ENCODE assay signal across 8 cellular contexts in the genomic region with DNA sequence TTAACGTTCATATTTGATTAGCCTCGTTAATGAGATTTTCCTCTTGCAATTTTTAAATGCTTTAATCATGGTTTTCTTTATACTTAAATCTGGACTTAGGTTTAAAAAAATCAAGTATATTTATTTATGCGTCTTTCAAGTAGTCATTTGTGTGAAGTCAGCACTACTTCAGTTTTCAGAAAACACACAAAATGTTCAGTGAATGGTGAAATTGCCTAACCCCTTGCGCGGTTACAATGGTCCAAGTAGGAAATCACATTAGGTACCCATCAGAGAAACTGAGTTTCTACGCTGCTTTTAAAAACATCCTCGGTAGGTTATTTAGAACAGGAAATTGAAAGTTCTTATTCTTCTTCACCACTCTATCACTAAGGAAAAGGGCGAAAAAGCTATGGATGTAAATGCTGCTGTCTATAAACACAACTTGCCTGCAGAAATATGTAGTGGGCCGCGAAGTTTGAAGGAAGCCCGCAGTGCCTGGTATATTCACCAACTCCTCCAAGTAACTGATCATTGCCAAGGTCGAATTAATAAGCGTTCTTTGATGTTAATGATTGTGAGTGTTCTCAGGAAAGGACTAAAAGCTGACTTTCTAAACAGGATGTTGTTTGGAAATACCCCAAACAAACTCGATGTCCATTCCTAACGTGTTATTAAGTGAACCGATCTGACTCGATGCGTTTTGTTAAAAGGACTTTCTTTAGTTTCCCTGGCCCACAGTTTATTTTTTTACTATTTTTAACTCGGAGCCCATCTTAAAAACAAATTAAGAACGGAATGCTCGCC. TPM values are rescaled to one million over a fixed set of nuclear protein-coding genes. Genes with fewer than 3 reads are reported as not detected.
DNase-seq lines count a peak whose midpoint lies in the region; ATAC-seq and TF ChIP-seq lines count a peak whose summit lies in the region.

No MANE protein-coding gene starts in this region.

- no peaks in the 10 kb centered on the region for H3K9me3 ChIP-seq in gastrocnemius medialis

- H3K36me3 Mint-ChIP-seq in activated B cell treated with CpG ODN at 0.5 μM for 24 hours (ENCODE audit: low read depth), result peaks cover 31% of the 10 kb centered on the region

- H3K4me1 ChIP-seq in gastrocnemius medialis, result peaks cover 57 to 63% of the 10 kb centered on the region in 2 donors

- intact Hi-C loops in activated B cell treated with CpG ODN at 0.5 μM for 24 hours (cut with micrococcal nuclease), result loop anchor here (1.0 to 5.0 kb wide), 4 partner anchors 8 to 1099 kb away; a partner anchor contains a TSS
- intact Hi-C loops in gastrocnemius medialis (cut with DNase I; ENCODE audit: low total_unique reads), result loop anchor here (1.0 to 5.0 kb wide), 4 partner anchors 41 to 1471 kb away; a partner anchor contains a TSS

- H3K36me3 ChIP-seq in gastrocnemius medialis, result no peaks in the 10 kb centered on the region

- TF ChIP-seq CTCF in HFF-Myc (IDR thresholded peaks at IDR 0.05; ENCODE audit: low read depth, low read length, missing control alignments) (no peak), activated B cell treated with CpG ODN at 0.5 μM for 24 hours (IDR thresholded peaks at IDR 0.05) (no peak), gastrocnemius medialis (IDR thresholded peaks at IDR 0.05 in 4 of 5, conservative IDR thresholded peaks at IDR 0.05 in 1 of 5) (no peak)

- ATAC-seq in activated B cell treated with CpG ODN at 0.5 μM for 24 hours (ENCODE audit: low read depth) (no peak), gastrocnemius medialis (no peak), HG02981 (IDR thresholded peaks at IDR 0.05; ENCODE audit: unreplicated experiment) (no peak), HG03432 (IDR thresholded peaks at IDR 0.05; ENCODE audit: unreplicated experiment) (no peak)

- peak overlapping the region; percentile 92 for H3K27ac Mint-ChIP-seq in activated B cell treated with CpG ODN at 0.5 μM for 24 hours

- TF ChIP-seq POLR2A in gastrocnemius medialis (IDR thresholded peaks at IDR 0.05), result no peak

- peak overlapping the region; percentile 94 to 99 (median 98) for H3K27ac ChIP-seq in gastrocnemius medialis

- H3K27me3 ChIP-seq in gastrocnemius medialis, result no peaks in the 10 kb centered on the region

- POLR2A ChIA-PET in activated B cell treated with CpG ODN at 0.5 μM for 24 hours (lab: Charles Lee), result interaction anchor here (0.6 to 13.5 kb wide), 23 partner anchors 8 to 784 kb away, joined by 3 to 351 read pairs (median 9); a partner anchor contains a TSS

- H3K4me3 Mint-ChIP-seq in activated B cell treated with CpG ODN at 0.5 μM for 24 hours, result peak overlapping the region; percentile 88

- no peaks in the 10 kb centered on the region for H3K9me3 Mint-ChIP-seq in activated B cell treated with CpG ODN at 0.5 μM for 24 hours

- H3K4me3 ChIP-seq in HFF-Myc (replicated peaks; ENCODE audit: low read depth, low read length) (peak overlapping the region; percentile 81), gastrocnemius medialis (peak overlapping the region; percentile 71 to 82 (median 72))

- no peaks in the 10 kb centered on the region for H3K27me3 Mint-ChIP-seq in activated B cell treated with CpG ODN at 0.5 μM for 24 hours

- peak; percentile 22 for DNase-seq in Ammon's horn (ENCODE audit: low spot score)
- DNase-seq in HFF-Myc (ENCODE audit: extremely low read depth, low read depth), result no peak
- DNase-seq in activated B cell treated with CpG ODN at 0.5 μM for 24 hours, result no peak
- peak; percentile 6 for DNase-seq in glomerular visceral epithelial cell (ENCODE audit: extremely low spot score)
- no peak for DNase-seq in gastrocnemius medialis
- DNase-seq in NCI-H774 (lab: John Stamatoyannopoulos, UW), result no peak

- H3K4me1 Mint-ChIP-seq in activated B cell treated with CpG ODN at 0.5 μM for 24 hours, result peaks cover 78% of the 10 kb centered on the region

- in situ Hi-C loops in gastrocnemius medialis (cut with MboI; ENCODE audit: low sequenced_read_pairs in 4 of 4), result loop anchor here in 2 of 4 donors (25.0 kb wide), 2 partner anchors 1099 to 1124 kb away; a partner anchor contains a TSS

- CTCF ChIA-PET in activated B cell treated with CpG ODN at 0.5 μM for 24 hours (lab: Charles Lee), result interaction anchor here (1.0 to 7.6 kb wide), 10 partner anchors 8 to 53 kb away, joined by 3 to 59 read pairs (median 5); no protein-coding TSS in a partner anchor

RNA-seq across cellular contexts. Expression of a gene that starts 1.0 kb away (rescaled TPM):
- total RNA-seq in activated B cell treated with CpG ODN at 0.5 μM for 24 hours (109 and 116 TPM in 2 replicates), gastrocnemius medialis (10 to 100 TPM; 81.5 to 90.9 (median 83.2) TPM)

Comparison
In these comparisons a context has a peak if more than half of its experiments do, and no peak if none do; other contexts are left out.
1. DNase-seq: peak in Ammon's horn (single experiment) and glomerular visceral epithelial cell (single experiment); none in HFF-Myc (single experiment), activated B cell treated with CpG ODN at 0.5 μM for 24 hours (single experiment), gastrocnemius medialis (0 of 2) and NCI-H774 (single experiment).